ENCODE assay signal across 18 cellular contexts in genomic region chr17:82196273-82196672, GRCh38. TPM values are rescaled to one million over a fixed set of nuclear protein-coding genes. Genes with fewer than 3 reads are reported as not detected.
DNase-seq lines count a peak whose midpoint lies in the region; ATAC-seq and TF ChIP-seq lines count a peak whose summit lies in the region.
"Had no signal": no experiment of that assay in that cellular context is flagged by ENCODE, and none has a peak within 500 bp of the region (broad histone marks: within the 10 kb centered on the region; RNA-seq: fewer than 3 reads in every experiment).

No MANE protein-coding gene starts in this region.

- intact Hi-C loops in colonic mucosa (cut with DNase I), result no loop called here
- intact Hi-C loops in left lung (cut with DNase I), result no loop called here
- intact Hi-C loops in upper lobe of right lung (cut with DNase I), result no loop called here

- DNase-seq in colonic mucosa, result no peak
- DNase-seq in fibroblast of lung (ENCODE audit: low read depth in 2 of 2), result no peak
- DNase-seq in left lung, result no peak
- no peak for DNase-seq in upper lobe of right lung
- DNase-seq in GDM1 (lab: John Stamatoyannopoulos, UW), result no peak
- no peak for DNase-seq in H4 (ENCODE audit: low spot score)
- DNase-seq: CD8-positive, alpha-beta memory T cell; DMS79; H9; IMR-90; NCI-H1417 treated with DMSO at 0.1 percent for 48 hours; NCI-H187 treated with DMSO at 0.1 percent for 48 hours; NCI-H226; NCI-H524; NCI-H82; OCI-M1; SIG-M5 had no signal

- no peaks in the 10 kb centered on the region for H3K9me3 ChIP-seq in colonic mucosa
- no peaks in the 10 kb centered on the region for H3K9me3 ChIP-seq in fibroblast of lung (ENCODE audit: control insufficient read depth, insufficient read depth, low read depth, low read length)
- no peaks in the 10 kb centered on the region for H3K9me3 ChIP-seq in left lung
- H3K9me3 ChIP-seq in upper lobe of right lung, result no peaks in the 10 kb centered on the region

- H4K20me1 ChIP-seq in fibroblast of lung (ENCODE audit: control insufficient read depth, extremely low read depth, insufficient read depth, low read length), result no peaks in the 10 kb centered on the region

- H3K36me3 ChIP-seq in colonic mucosa (no peaks in the 10 kb centered on the region), fibroblast of lung (ENCODE audit: control insufficient read depth, insufficient read depth, low read length) (peaks cover 6% of the 10 kb centered on the region), left lung (peaks cover 0 to 81% of the 10 kb centered on the region in 2 donors), upper lobe of right lung (peaks cover 32% of the 10 kb centered on the region)

- H3K9ac ChIP-seq in colonic mucosa (ENCODE audit: low read depth in 2 of 2, low read length in 2 of 2), result no peak overlapping the region
- no peak overlapping the region for H3K9ac ChIP-seq in fibroblast of lung (ENCODE audit: insufficient read depth, low read length)

- ATAC-seq in left lung, result no peak
- ATAC-seq in upper lobe of right lung, result no peak
- no peak for ATAC-seq in GM18505 (IDR thresholded peaks at IDR 0.05; ENCODE audit: unreplicated experiment)

- TF ChIP-seq CTCF in colonic mucosa (IDR thresholded peaks at IDR 0.05), result no peak
- no peak for TF ChIP-seq CTCF in fibroblast of lung (conservative IDR thresholded peaks at IDR 0.05 in 1 of 2, IDR thresholded peaks at IDR 0.05 in 1 of 2; ENCODE audit: low read depth in 1 of 2, low read length in 2 of 2)
- no peak for TF ChIP-seq CTCF in left lung (IDR thresholded peaks at IDR 0.05)
- TF ChIP-seq CTCF in upper lobe of right lung (IDR thresholded peaks at IDR 0.05), result no peak

- H3K4me2 ChIP-seq in fibroblast of lung (ENCODE audit: extremely low read depth, insufficient read depth, low read length), result no peak overlapping the region

- no peak for TF ChIP-seq POLR2A in GM18505 (IDR thresholded peaks at IDR 0.05; ENCODE audit: borderline replicate concordance, extremely low read depth, insufficient read depth, insufficient read length)

- H3K27me3 ChIP-seq in colonic mucosa, result no peaks in the 10 kb centered on the region
- no peaks in the 10 kb centered on the region for H3K27me3 ChIP-seq in fibroblast of lung (ENCODE audit: control insufficient read depth, insufficient read depth, low read length)
- no peaks in the 10 kb centered on the region for H3K27me3 ChIP-seq in left lung
- H3K27me3 ChIP-seq in upper lobe of right lung, result no peaks in the 10 kb centered on the region

- H3K4me1 ChIP-seq in colonic mucosa (no peaks in the 10 kb centered on the region), fibroblast of lung (ENCODE audit: control insufficient read depth, extremely low read depth, insufficient read depth, low read length) (no peaks in the 10 kb centered on the region), left lung (peaks cover 0 to 9% of the 10 kb centered on the region in 2 donors), upper lobe of right lung (no peaks in the 10 kb centered on the region)

- H3K4me3 ChIP-seq in colonic mucosa (no peak overlapping the region), fibroblast of lung (replicated peaks in 1 of 4; ENCODE audit: control extremely low read depth in 1 of 4, insufficient read depth in 1 of 4, low read depth in 3 of 4, low read length in 4 of 4) (no peak overlapping the region), left lung (no peak overlapping the region), upper lobe of right lung (no peak overlapping the region)

- H2AFZ ChIP-seq in fibroblast of lung (ENCODE audit: low read length), result peak overlapping the region; percentile 2

- H3K27ac ChIP-seq in colonic mucosa, result peak overlapping the region; percentile 24
- H3K27ac ChIP-seq in fibroblast of lung (ENCODE audit: insufficient read depth, low read length), result no peak overlapping the region
- peak overlapping the region; percentile 18 to 51 for H3K27ac ChIP-seq in left lung
- H3K27ac ChIP-seq in upper lobe of right lung, result peak overlapping the region; percentile 36

- H3K79me2 ChIP-seq in fibroblast of lung (ENCODE audit: control insufficient read depth, insufficient read depth, low read length), result no peaks in the 10 kb centered on the region

RNA-seq across cellular contexts. Expression of gene CCDC57, which starts 16.4 kb away (rescaled TPM):
- 10 to 100 TPM; 24.5 to 46.1 TPM for total RNA-seq in colonic mucosa
- total RNA-seq in fibroblast of lung, result 8.2 and 10.1 TPM in 2 replicates
- polyA plus RNA-seq in fibroblast of lung, result 4.3 and 7.1 TPM in 2 replicates
- polyA plus RNA-seq in fibroblast of lung (2012), result 4.4 and 7.8 TPM in 2 replicates
- polyA minus RNA-seq in fibroblast of lung (ENCODE audit: low replicate concordance), result 2.6 and 4.7 TPM in 2 replicates
- total RNA-seq in left lung, result 10 to 100 TPM; 41.7 to 54.5 TPM
- 50.5 TPM for total RNA-seq in upper lobe of right lung
- 1.8 and 4.7 TPM in 2 replicates for total RNA-seq in H4 (2014; rRNA removed; shearing (Covaris generic))

RNA-seq across cellular contexts. Expression of gene SLC16A3, which starts 32.6 kb away (rescaled TPM):
- total RNA-seq in colonic mucosa (100 to 1,000 TPM; 148 to 298 TPM), fibroblast of lung (99.4 and 107 TPM in 2 replicates), left lung (100 to 1,000 TPM in 1 of 2 donors, 10 to 100 TPM in 1; 71.2 to 149 TPM), upper lobe of right lung (77.5 TPM)
- polyA plus RNA-seq in fibroblast of lung, result 36.0 and 71.0 TPM in 2 replicates
- polyA plus RNA-seq in fibroblast of lung (2012), result 114 and 177 TPM in 2 replicates
- polyA minus RNA-seq in fibroblast of lung (ENCODE audit: low replicate concordance), result 65.0 and 109 TPM in 2 replicates
- 22.2 and 30.0 TPM in 2 replicates for total RNA-seq in H4 (2014; rRNA removed; shearing (Covaris generic))
